18 cellular contexts compared by ENCODE assay signal in genomic region chr10:31268616-31269303, GRCh38.
"Had no signal": no experiment of that assay in that cellular context is flagged by ENCODE, and none has a peak within 500 bp of the region (broad histone marks: within the 10 kb centered on the region; RNA-seq: fewer than 3 reads in every experiment).

No MANE protein-coding gene starts in this region.

- H3K9me3 ChIP-seq: esophagus muscularis mucosa, psoas muscle, right lobe of liver had no signal

- H3K4me1 Mint-ChIP-seq: activated CD4-positive, alpha-beta T cell treated with anti-CD3 and anti-CD28 coated beads for 36 hours; activated CD8-positive, alpha-beta memory T cell treated with anti-CD3 and anti-CD28 coated beads, Interleukin-2, amount 10 ng/mL, durations not matched to agents 7 days and 5 days; activated T-helper 17 cell treated with anti-CD3 and anti-CD28 coated beads, Interleukin-2, amount 50 U/mL, for 72 hours; WTC11 had no signal

- H3K27me3 Mint-ChIP-seq: activated CD4-positive, alpha-beta memory T cell treated with anti-CD3 and anti-CD28 coated beads for 36 hours; activated CD4-positive, alpha-beta T cell treated with anti-CD3 and anti-CD28 coated beads for 36 hours; activated CD8-positive, alpha-beta memory T cell treated with anti-CD3 and anti-CD28 coated beads, Interleukin-2, amount 10 ng/mL, durations not matched to agents 7 days and 5 days; activated naive CD8-positive, alpha-beta T cell treated with anti-CD3 and anti-CD28 coated beads for 36 hours had no signal

- H3K79me2 ChIP-seq: hepatocyte had no signal

- H3K36me3 ChIP-seq: brain microvascular endothelial cell, esophagus muscularis mucosa, right lobe of liver had no signal

- H3K36me3 Mint-ChIP-seq: activated CD8-positive, alpha-beta memory T cell treated with anti-CD3 and anti-CD28 coated beads, Interleukin-2, amount 10 ng/mL, durations not matched to agents 7 days and 5 days; WTC11 had no signal

- H3K4me2 ChIP-seq: hepatocyte had no signal

- H3K27ac ChIP-seq: brain microvascular endothelial cell, esophagus muscularis mucosa, hepatocyte, psoas muscle, right lobe of liver, SK-N-MC had no signal

- H3K27ac Mint-ChIP-seq: activated CD4-positive, alpha-beta memory T cell treated with anti-CD3 and anti-CD28 coated beads for 36 hours; activated CD4-positive, alpha-beta T cell treated with anti-CD3 and anti-CD28 coated beads for 36 hours; activated CD8-positive, alpha-beta memory T cell treated with anti-CD3 and anti-CD28 coated beads, Interleukin-2, amount 10 ng/mL, durations not matched to agents 7 days and 5 days; activated naive CD8-positive, alpha-beta T cell treated with anti-CD3 and anti-CD28 coated beads for 36 hours; activated T-helper 17 cell treated with anti-CD3 and anti-CD28 coated beads, Interleukin-2, amount 50 U/mL, for 72 hours; WTC11 had no signal

- H3K4me3 ChIP-seq: esophagus muscularis mucosa, hepatocyte, psoas muscle, right lobe of liver, SK-N-MC had no signal

- H3K27me3 ChIP-seq: brain microvascular endothelial cell, esophagus muscularis mucosa, hepatocyte, right lobe of liver had no signal

- H3K4me1 ChIP-seq: esophagus muscularis mucosa, psoas muscle, right lobe of liver had no signal

- DNase-seq: activated CD4-positive, alpha-beta memory T cell treated with anti-CD3 and anti-CD28 coated beads for 36 hours; activated CD4-positive, alpha-beta T cell treated with anti-CD3 and anti-CD28 coated beads for 36 hours; activated CD8-positive, alpha-beta memory T cell treated with anti-CD3 and anti-CD28 coated beads, Interleukin-2, amount 10 ng/mL, durations not matched to agents 7 days and 5 days; activated naive CD4-positive, alpha-beta T cell; activated naive CD8-positive, alpha-beta T cell treated with anti-CD3 and anti-CD28 coated beads for 36 hours; brain microvascular endothelial cell; effector CD4-positive, alpha-beta T cell; midbrain; right lobe of liver; SHP77; stimulated activated naive CD8-positive, alpha-beta T cell treated with anti-CD3 and anti-CD28 coated beads, Interleukin-15, Interleukin-2, amounts not matched to agents 100 U/mL and 50 U/mL, for 24 hours; trophoblast cell had no signal

- ATAC-seq: activated CD4-positive, alpha-beta T cell treated with anti-CD3 and anti-CD28 coated beads for 36 hours; activated CD8-positive, alpha-beta memory T cell treated with anti-CD3 and anti-CD28 coated beads, Interleukin-2, amount 10 ng/mL, durations not matched to agents 7 days and 5 days; activated T-helper 17 cell treated with anti-CD3 and anti-CD28 coated beads, Interleukin-2, amount 50 U/mL, for 72 hours; right lobe of liver; stimulated activated naive CD8-positive, alpha-beta T cell treated with anti-CD3 and anti-CD28 coated beads, Interleukin-15, Interleukin-2, amounts not matched to agents 100 U/mL and 50 U/mL, for 24 hours; WTC11 had no signal

- H2AFZ ChIP-seq: hepatocyte had no signal

- H3K4me3 Mint-ChIP-seq: activated CD4-positive, alpha-beta memory T cell treated with anti-CD3 and anti-CD28 coated beads for 36 hours; activated CD4-positive, alpha-beta T cell treated with anti-CD3 and anti-CD28 coated beads for 36 hours; activated CD8-positive, alpha-beta memory T cell treated with anti-CD3 and anti-CD28 coated beads, Interleukin-2, amount 10 ng/mL, durations not matched to agents 7 days and 5 days; activated naive CD8-positive, alpha-beta T cell treated with anti-CD3 and anti-CD28 coated beads for 36 hours; activated T-helper 17 cell treated with anti-CD3 and anti-CD28 coated beads, Interleukin-2, amount 50 U/mL, for 72 hours; WTC11 had no signal
